In the genomic region with DNA sequence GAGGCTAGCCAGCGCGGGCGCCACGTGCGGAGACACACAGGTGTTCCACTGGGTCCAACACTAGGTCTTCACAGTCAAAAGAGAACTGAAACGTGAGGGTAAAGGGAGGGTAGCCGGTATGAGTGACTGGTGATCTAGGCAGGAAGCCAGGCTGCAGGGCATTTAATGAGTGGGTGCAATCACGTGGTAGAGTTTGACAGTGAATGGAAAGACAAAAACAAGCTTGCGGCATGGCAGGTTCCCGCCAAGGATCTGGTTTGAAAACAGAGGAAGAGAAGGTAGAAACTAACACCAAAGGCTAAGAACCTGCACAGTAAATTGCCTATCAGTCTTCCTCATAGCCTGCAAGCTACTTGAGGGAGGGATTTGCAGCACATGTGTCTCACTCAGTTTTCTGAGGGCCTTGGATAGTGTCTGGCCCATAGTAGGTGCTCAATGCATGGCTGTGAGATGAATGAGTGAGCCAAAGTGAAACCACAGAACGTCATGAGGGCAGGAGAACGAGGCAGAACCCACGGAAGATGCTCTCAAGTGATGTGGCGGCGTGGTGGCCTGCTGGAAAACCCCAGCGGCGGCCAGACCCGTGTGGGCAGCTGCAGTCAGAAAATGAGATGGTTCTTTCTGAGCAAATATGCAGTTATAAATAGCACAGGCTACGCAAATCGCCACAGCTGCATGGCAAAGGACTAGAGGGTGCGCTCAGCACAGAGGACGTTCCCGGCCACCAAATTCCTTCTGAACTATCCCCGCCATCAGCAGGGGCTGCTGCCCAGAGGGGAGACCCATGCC, we compare ENCODE assay signal across 8 cellular contexts.
DNase-seq lines count a peak whose midpoint lies in the region; ATAC-seq and TF ChIP-seq lines count a peak whose summit lies in the region.

No MANE protein-coding gene starts in this region.

- WGBS in prostate gland = 79% methylated on average over 24 of the region's 24 CpGs

- no peaks in the 10 kb centered on the region for H3K9me3 ChIP-seq in prostate gland

- H3K36me3 ChIP-seq in prostate gland = no peaks in the 10 kb centered on the region

- peaks cover 11% of the 10 kb centered on the region for H3K4me1 ChIP-seq in prostate gland (replicated peaks)

- no peak overlapping the region for H3K4me3 ChIP-seq in prostate gland

- TF ChIP-seq POLR2A in prostate gland (IDR thresholded peaks at IDR 0.05) = no peak

- H3K27ac ChIP-seq in prostate gland = no peak overlapping the region

- no peak for TF ChIP-seq CTCF in prostate gland (IDR thresholded peaks at IDR 0.05)

- peak; percentile 62 for DNase-seq in activated CD8-positive, alpha-beta memory T cell treated with anti-CD3 and anti-CD28 coated beads for 24 hours
- DNase-seq in activated CD8-positive, alpha-beta memory T cell treated with anti-CD3 and anti-CD28 coated beads, Interleukin-2, amount 50 U/mL, for 4 hours = no peak
- peak in 3 of 4 experiments; percentile 8 to 53 (median 11) for DNase-seq in activated CD4-positive, CD25-positive, alpha-beta regulatory T cell (lab: John Stamatoyannopoulos, UW)
- DNase-seq in stimulated activated CD4-positive, alpha-beta T cell treated with anti-CD3 and anti-CD28 coated beads, Interleukin-4, amount 100 ng/mL, for 24 hours = peak; percentile 32
- no peak for DNase-seq in left ventricle myocardium superior
- DNase-seq in prostate gland (ENCODE audit: low spot score) = no peak
- DNase-seq in NCI-H2081 (lab: John Stamatoyannopoulos, UW) = no peak

- intact Hi-C loops in left ventricle myocardium superior (cut with micrococcal nuclease) = no loop called here
- intact Hi-C loops in prostate gland (cut with DNase I) = no loop called here

- ATAC-seq in HG03025 (IDR thresholded peaks at IDR 0.05; ENCODE audit: low FRiP score, unreplicated experiment) (peak; percentile 72), left ventricle myocardium superior (no peak)

- H3K27me3 ChIP-seq in prostate gland (replicated peaks; ENCODE audit: insufficient read depth) = no peaks in the 10 kb centered on the region

Comparison
In these comparisons a context has a peak if more than half of its experiments do, and no peak if none do; other contexts are left out.
1. DNase-seq: peak in activated CD8-positive, alpha-beta memory T cell treated with anti-CD3 and anti-CD28 coated beads for 24 hours (single experiment), activated CD4-positive, CD25-positive, alpha-beta regulatory T cell (3 of 4) and stimulated activated CD4-positive, alpha-beta T cell treated with anti-CD3 and anti-CD28 coated beads, Interleukin-4, amount 100 ng/mL, for 24 hours (single experiment); none in activated CD8-positive, alpha-beta memory T cell treated with anti-CD3 and anti-CD28 coated beads, Interleukin-2, amount 50 U/mL, for 4 hours (single experiment), left ventricle myocardium superior (single experiment), prostate gland (single experiment) and NCI-H2081 (0 of 2).